16 cellular contexts compared by ENCODE assay signal in genomic region chr9:14051459-14051858, GRCh38.
DNase-seq lines count a peak whose midpoint lies in the region; ATAC-seq, FAIRE-seq and TF ChIP-seq lines count a peak whose summit lies in the region.
"Had no signal": no experiment of that assay in that cellular context is flagged by ENCODE, and none has a peak within 500 bp of the region (broad histone marks: within the 10 kb centered on the region; RNA-seq: fewer than 3 reads in every experiment).

No MANE protein-coding gene starts in this region.

- no peak for TF ChIP-seq POLR2A in prostate gland (IDR thresholded peaks at IDR 0.05)

- H3F3A ChIP-seq in PC-3 (ENCODE audit: low read length, unreplicated experiment) = no peaks in the 10 kb centered on the region

- no peaks in the 10 kb centered on the region for H4K20me1 ChIP-seq in PC-3 (ENCODE audit: low read length)
- H4K20me1 ChIP-seq in astrocyte (ENCODE audit: insufficient read depth, low read length) = no peaks in the 10 kb centered on the region
- no peaks in the 10 kb centered on the region for H4K20me1 ChIP-seq in fibroblast of lung (ENCODE audit: control insufficient read depth, extremely low read depth, insufficient read depth, low read length)

- no TSS peak for BruUV-seq in PC-3 (replicated peaks; lab: Mats Ljungman, UMichigan)

- H2AFZ ChIP-seq in PC-3 (ENCODE audit: low read length) = no peak overlapping the region
- no peak overlapping the region for H2AFZ ChIP-seq in astrocyte (ENCODE audit: low read depth, low read length)
- no peak overlapping the region for H2AFZ ChIP-seq in fibroblast of lung (ENCODE audit: low read length)

- H3K4me3 Mint-ChIP-seq in astrocyte (ENCODE audit: unreplicated experiment) (no peak overlapping the region), nephron (no peak overlapping the region)
- H3K4me3 Mint-ChIP-seq: CD4-positive, alpha-beta memory T cell; H9 had no signal

- CTCF ChIA-PET in PC-3 (lab: Charles Lee) = no interaction called here

- no peaks in the 10 kb centered on the region for H3K36me3 ChIP-seq in PC-3 (ENCODE audit: low read depth, low read length)
- H3K36me3 ChIP-seq in astrocyte (ENCODE audit: insufficient read depth, low read length) = no peaks in the 10 kb centered on the region
- H3K36me3 ChIP-seq in fibroblast of lung (ENCODE audit: control insufficient read depth, insufficient read depth, low read length) = no peaks in the 10 kb centered on the region
- no peaks in the 10 kb centered on the region for H3K36me3 ChIP-seq in prostate gland
- H3K36me3 ChIP-seq: BE2C had no signal

- H3K27me3 Mint-ChIP-seq in astrocyte (ENCODE audit: low read depth, unreplicated experiment) = no peaks in the 10 kb centered on the region
- H3K27me3 Mint-ChIP-seq in nephron (ENCODE audit: low read depth) = no peaks in the 10 kb centered on the region
- H3K27me3 Mint-ChIP-seq: CD4-positive, alpha-beta memory T cell had no signal

- H3K4me2 ChIP-seq in PC-3 (ENCODE audit: low read length) (no peak overlapping the region), astrocyte (ENCODE audit: low read length) (no peak overlapping the region), fibroblast of lung (ENCODE audit: extremely low read depth, insufficient read depth, low read length) (no peak overlapping the region)

- no peak overlapping the region for H3K27ac ChIP-seq in PC-3 (ENCODE audit: low read length)
- no peak overlapping the region for H3K27ac ChIP-seq in astrocyte (ENCODE audit: low read depth, low read length)
- no peak overlapping the region for H3K27ac ChIP-seq in fibroblast of lung (ENCODE audit: insufficient read depth, low read length)
- no peak overlapping the region for H3K27ac ChIP-seq in prostate gland

- intact Hi-C loops in PC-3 (cut with micrococcal nuclease) = no loop called here
- intact Hi-C loops in prostate gland (cut with DNase I) = no loop called here

- H3K79me2 ChIP-seq in PC-3 (ENCODE audit: low read length) (no peaks in the 10 kb centered on the region), astrocyte (ENCODE audit: insufficient read depth, low read length) (no peaks in the 10 kb centered on the region), fibroblast of lung (ENCODE audit: control insufficient read depth, insufficient read depth, low read length) (no peaks in the 10 kb centered on the region)

- TF ChIP-seq CTCF in PC-3 (conservative IDR thresholded peaks at IDR 0.05; ENCODE audit: low read depth, low read length) (no peak), astrocyte (IDR thresholded peaks at IDR 0.05; ENCODE audit: insufficient read depth, low read depth, low read length) (no peak), fibroblast of lung (conservative IDR thresholded peaks at IDR 0.05 in 1 of 2, IDR thresholded peaks at IDR 0.05 in 1 of 2; ENCODE audit: low read depth in 1 of 2, low read length in 2 of 2) (no peak), nephron (IDR thresholded peaks at IDR 0.05; ENCODE audit: unreplicated experiment in 3 of 3) (no peak), prostate gland (IDR thresholded peaks at IDR 0.05) (no peak)

- H3K36me3 Mint-ChIP-seq in astrocyte (ENCODE audit: low read depth, unreplicated experiment) (no peaks in the 10 kb centered on the region), nephron (ENCODE audit: low read depth) (no peaks in the 10 kb centered on the region)
- H3K36me3 Mint-ChIP-seq: CD4-positive, alpha-beta memory T cell had no signal

- no peaks in the 10 kb centered on the region for H3K9me2 ChIP-seq in PC-3 (replicated peaks; ENCODE audit: low read length)

- WGBS in prostate gland = 97% methylated on average over 1 of the region's 1 CpG

- no peaks in the 10 kb centered on the region for H3K27me3 ChIP-seq in PC-3 (ENCODE audit: low read length)
- no peaks in the 10 kb centered on the region for H3K27me3 ChIP-seq in astrocyte (ENCODE audit: insufficient read depth, low read length)
- H3K27me3 ChIP-seq in fibroblast of lung (ENCODE audit: control insufficient read depth, insufficient read depth, low read length) = no peaks in the 10 kb centered on the region
- H3K27me3 ChIP-seq in prostate gland (replicated peaks; ENCODE audit: insufficient read depth) = no peaks in the 10 kb centered on the region
- H3K27me3 ChIP-seq: BE2C had no signal

- H3K9me3 ChIP-seq in PC-3 (ENCODE audit: low read length) = no peaks in the 10 kb centered on the region
- H3K9me3 ChIP-seq in astrocyte (ENCODE audit: insufficient read depth, low read depth, low read length) = no peaks in the 10 kb centered on the region
- no peaks in the 10 kb centered on the region for H3K9me3 ChIP-seq in fibroblast of lung (ENCODE audit: control insufficient read depth, insufficient read depth, low read depth, low read length)
- H3K9me3 ChIP-seq in prostate gland = no peaks in the 10 kb centered on the region
- H3K9me3 ChIP-seq: BE2C had no signal

- ATAC-seq in PC-3 = peak; percentile 63
- ATAC-seq: Panc1 had no signal

- H3K4me1 ChIP-seq in PC-3 (ENCODE audit: insufficient read depth, low read length) (peaks cover 11% of the 10 kb centered on the region; the same call in 1 of the 2 replicates), astrocyte (ENCODE audit: insufficient read depth, low read length) (peaks cover 2% of the 10 kb centered on the region), fibroblast of lung (ENCODE audit: control insufficient read depth, extremely low read depth, insufficient read depth, low read length) (no peaks in the 10 kb centered on the region), prostate gland (replicated peaks) (no peaks in the 10 kb centered on the region)

- H3K4me3 ChIP-seq in PC-3 (ENCODE audit: low read length) = no peak overlapping the region
- no peak overlapping the region for H3K4me3 ChIP-seq in astrocyte (ENCODE audit: insufficient read depth, low read depth, low read length)
- no peak overlapping the region for H3K4me3 ChIP-seq in fibroblast of lung (replicated peaks in 1 of 4; ENCODE audit: control extremely low read depth in 1 of 4, insufficient read depth in 1 of 4, low read depth in 3 of 4, low read length in 4 of 4)
- H3K4me3 ChIP-seq in prostate gland = no peak overlapping the region

- POLR2A ChIA-PET in PC-3 (lab: Charles Lee; ENCODE audit: unreplicated experiment) = interaction anchor here (0.6 kb wide), 1 partner anchor 39 kb away, joined by 3 read pairs; no protein-coding TSS in a partner anchor

- H3K4me1 Mint-ChIP-seq in astrocyte (ENCODE audit: low read depth, unreplicated experiment) = peaks cover 11% of the 10 kb centered on the region
- H3K4me1 Mint-ChIP-seq in nephron = peaks cover 41% of the 10 kb centered on the region
- H3K4me1 Mint-ChIP-seq: CD4-positive, alpha-beta memory T cell had no signal

- DNase-seq in PC-3 (peak; percentile 28), astrocyte (ENCODE audit: low read depth) (peak; percentile 57), fibroblast of lung (ENCODE audit: low read depth in 2 of 2) (peak; percentile 57 to 64), NCI-H128 (lab: John Stamatoyannopoulos, UW; ENCODE audit: unreplicated experiment) (no peak), prostate gland (ENCODE audit: low spot score) (no peak)
- DNase-seq in stimulated activated CD4-positive, alpha-beta T cell treated with anti-CD3 and anti-CD28 coated beads, Interleukin-15, amount 100 ng/mL, for 24 hours = no peak
- DNase-seq: BE2C; CD4-positive, alpha-beta memory T cell; H9; NCI-H1105; NCI-H1694 treated with DMSO at 0.1 percent for 48 hours; NCI-H2107; NCI-H2227 treated with DMSO at 0.1 percent for 48 hours; NCI-H524 treated with DMSO at 0.1 percent for 48 hours had no signal

- H3K9ac ChIP-seq in PC-3 (ENCODE audit: low read length) = no peak overlapping the region
- H3K9ac ChIP-seq in astrocyte (ENCODE audit: low read length) = no peak overlapping the region
- no peak overlapping the region for H3K9ac ChIP-seq in fibroblast of lung (ENCODE audit: insufficient read depth, low read length)

- peaks cover 6% of the 10 kb centered on the region for H3K9me3 Mint-ChIP-seq in astrocyte (ENCODE audit: unreplicated experiment)
- H3K9me3 Mint-ChIP-seq in nephron = no peaks in the 10 kb centered on the region

- no peak for FAIRE-seq in astrocyte (lab: Jason Lieb, UNC)

- H3K27ac Mint-ChIP-seq in astrocyte (ENCODE audit: unreplicated experiment) = no peak overlapping the region
- H3K27ac Mint-ChIP-seq in nephron = peak overlapping the region; percentile 81 to 92 (median 86)
- H3K27ac Mint-ChIP-seq: CD4-positive, alpha-beta memory T cell; H9 had no signal

Comparison
In these comparisons a context has a peak if more than half of its experiments do, and no peak if none do; other contexts are left out.
1. DNase-seq: peak in PC-3 (single experiment), astrocyte (single experiment) and fibroblast of lung (2 of 2); none in stimulated activated CD4-positive, alpha-beta T cell treated with anti-CD3 and anti-CD28 coated beads, Interleukin-15, amount 100 ng/mL, for 24 hours (single experiment), NCI-H128 (single experiment) and prostate gland (single experiment).